Comparison of ENCODE assay signal across 8 cellular contexts in genomic region chr22:40044870-40045834, GRCh38. TPM values are rescaled to one million over a fixed set of nuclear protein-coding genes. Genes with fewer than 3 reads are reported as not detected.
DNase-seq lines count a peak whose midpoint lies in the region; ATAC-seq, FAIRE-seq and TF ChIP-seq lines count a peak whose summit lies in the region.

No MANE protein-coding gene starts in this region.

- DNase-seq in T-helper 9 cell: peak; percentile 72
- DNase-seq in K562 (ENCODE audit: extremely low read depth in 1 of 4, low spot score in 3 of 4): peak; percentile 55 to 79 (median 70)
- peak; percentile 87 to 88 (median 88) for DNase-seq in immature natural killer cell
- DNase-seq in spleen: peak; percentile 97
- DNase-seq in DMS79 (lab: John Stamatoyannopoulos, UW): no peak

- H4K20me1 ChIP-seq in BLaER1 (peaks cover 48% of the 10 kb centered on the region), K562 (replicated peaks; ENCODE audit: control insufficient read depth, insufficient read depth, low read length) (no peaks in the 10 kb centered on the region)

- WGBS in K562 (ENCODE audit: insufficient coverage, low coverage, missing lambda C conversion rate): under 1% methylated on average over 19 of the region's 138 CpGs
- 0 to 1% (median 1%) methylated on average over 40 to 138 of the region's 138 CpGs for WGBS in spleen, 5 donors

- H3K4me2 ChIP-seq in BLaER1: peak overlapping the region; percentile 98
- peak overlapping the region; percentile 86 for H3K4me2 ChIP-seq in K562 (ENCODE audit: insufficient read depth, low read length)

- peak overlapping the region; percentile 86 for H2AFZ ChIP-seq in K562 (ENCODE audit: low read depth, low read length)

- peak overlapping the region; percentile 91 for H3K27ac ChIP-seq in BLaER1
- H3K27ac ChIP-seq in K562 (ENCODE audit: extremely low read depth, low read depth, low read length): peak overlapping the region; percentile 70
- H3K27ac ChIP-seq in spleen: peak overlapping the region; percentile 97 to 100 (median 98)

- peaks cover 44 to 55% of the 10 kb centered on the region in 2 donors for H3K4me1 Mint-ChIP-seq in immature natural killer cell

- peaks cover 5% of the 10 kb centered on the region for H3K9me1 ChIP-seq in K562 (ENCODE audit: control insufficient read depth, insufficient read depth, low read length)

- no TSS peak for BruUV-seq in K562 (replicated peaks; lab: Mats Ljungman, UMichigan)

- TF ChIP-seq EP300 in K562 (IDR thresholded peaks at IDR 0.05; ENCODE audit: low read length): no peak

- peaks cover 16% of the 10 kb centered on the region; the same call in 2 of the 3 replicates for H3K79me2 ChIP-seq in K562 (ENCODE audit: control insufficient read depth, insufficient read depth, low read length)

- H3K9ac ChIP-seq in BLaER1 (peak overlapping the region; percentile 84), K562 (ENCODE audit: insufficient read depth in 1 of 2, low read depth in 2 of 2, low read length in 2 of 2) (peak overlapping the region; percentile 59 to 96)

- CTCF ChIA-PET in K562 (lab: Yijun Ruan, JAX; ENCODE audit: low intra/inter-chr PET ratio): no interaction called here

- H3K4me3 ChIP-seq in BLaER1: peak overlapping the region; percentile 86
- peak overlapping the region; percentile 52 for H3K4me3 ChIP-seq in K562
- H3K4me3 ChIP-seq in spleen: peak overlapping the region; percentile 75 to 89 (median 86)

- FAIRE-seq in K562 (lab: Jason Lieb, UNC): no peak

- intact Hi-C loops in K562 (cut with micrococcal nuclease) (loop anchor here (5.0 kb wide), 3 partner anchors 132 to 302 kb away; partner anchors contain the start of genes ADSL and TNRC6B), spleen (cut with DNase I; ENCODE audit: low total_unique reads) (loop anchor here (5.0 to 10.0 kb wide), 2 partner anchors 132 to 300 kb away; partner anchors contain the start of genes ADSL and TNRC6B)

- peak overlapping the region; percentile 98 to 100 (median 100) for H3K27ac Mint-ChIP-seq in immature natural killer cell

- TF ChIP-seq RAD21 in K562 (CRISPR knock-in tag; conservative IDR thresholded peaks at IDR 0.05 in 1 of 2, IDR thresholded peaks at IDR 0.05 in 1 of 2): no peak

- POLR2A ChIA-PET in K562 (lab: Yijun Ruan, JAX): interaction anchor here (0.6 to 2.4 kb wide), 15 partner anchors 9 to 726 kb away, joined by 3 to 25 read pairs (median 4); partner anchors contain the start of genes ADSL, ATF4, RPL3 and RPS19BP1

- H3K27me3 ChIP-seq in BLaER1 (no peaks in the 10 kb centered on the region), K562 (ENCODE audit: control insufficient read depth in 2 of 2, insufficient read depth in 2 of 2, low read length in 2 of 2) (no peaks in the 10 kb centered on the region), spleen (replicated peaks in 1 of 7) (peaks cover 0 to 6% (median 0%) of the 10 kb centered on the region in 7 donors)

- peak overlapping the region; percentile 93 to 99 (median 98) for H3K4me3 Mint-ChIP-seq in immature natural killer cell

- ATAC-seq in GM19324 (IDR thresholded peaks at IDR 0.05; ENCODE audit: low FRiP score, unreplicated experiment) (peak; percentile 28), HG03571 (IDR thresholded peaks at IDR 0.05; ENCODE audit: unreplicated experiment) (peak; percentile 13), K562 (peak; percentile 24)

- no peaks in the 10 kb centered on the region for H3K36me3 Mint-ChIP-seq in immature natural killer cell

- TF ChIP-seq POLR2A in K562 (conservative IDR thresholded peaks at IDR 0.05) (peak; percentile 15; the same call in 1 of the 2 replicates), spleen (IDR thresholded peaks at IDR 0.05) (peak in 1 of 3 donors; percentile 9)

- H3K36me3 ChIP-seq in BLaER1: no peaks in the 10 kb centered on the region
- H3K36me3 ChIP-seq in K562 (ENCODE audit: control insufficient read depth, insufficient read depth, low read length): no peaks in the 10 kb centered on the region
- no peaks in the 10 kb centered on the region for H3K36me3 ChIP-seq in spleen

- TF ChIP-seq CTCF in K562 (IDR thresholded peaks at IDR 0.05 in 2 of 3, conservative IDR thresholded peaks at IDR 0.05 in 1 of 3; ENCODE audit: insufficient read depth in 2 of 3, low read depth in 1 of 3, low read length in 3 of 3) (no peak), spleen (IDR thresholded peaks at IDR 0.05 in 8 of 11, conservative IDR thresholded peaks at IDR 0.05 in 3 of 11) (no peak)

- in situ Hi-C loops in K562 (cut with MboI): loop anchor here (5.0 to 10.0 kb wide), 2 partner anchors 140 to 307 kb away; no protein-coding TSS in a partner anchor

- peaks cover 12 to 19% (median 13%) of the 10 kb centered on the region in 3 donors for H3K27me3 Mint-ChIP-seq in immature natural killer cell (ENCODE audit: low read depth in 3 of 3)

- H3K4me1 ChIP-seq in BLaER1 (peaks cover 82% of the 10 kb centered on the region), K562 (replicated peaks in 1 of 2; ENCODE audit: control insufficient read depth in 2 of 2, insufficient read depth in 2 of 2, low read length in 2 of 2) (peaks cover 12 to 38% of the 10 kb centered on the region in 2 experiments), spleen (peaks cover 35 to 83% (median 62%) of the 10 kb centered on the region in 6 donors)

- H3K9me3 ChIP-seq in BLaER1 (no peaks in the 10 kb centered on the region), K562 (replicated peaks; ENCODE audit: control insufficient read depth, insufficient read depth, low read depth, low read length) (no peaks in the 10 kb centered on the region), spleen (no peaks in the 10 kb centered on the region)

- no peaks in the 10 kb centered on the region for H3K9me3 Mint-ChIP-seq in immature natural killer cell

TF ChIP-seq in K562, 482 proteins besides CTCF, POLR2A, EP300 and RAD21 (continues in another document):
- 0 out of 2 replicates have a peak, but pooled peaks have one; percentile 47 for TF ChIP-seq ETS1 (conservative IDR thresholded peaks at IDR 0.05; ENCODE audit: control insufficient read depth, low read depth, low read length)
- peak; percentile 41; the same call in 1 of the 2 replicates for TF ChIP-seq CTBP1 (IDR thresholded peaks at IDR 0.05; ENCODE audit: borderline replicate concordance)
- 0 out of 2 replicates have a peak, but pooled peaks have one; percentile 7 for TF ChIP-seq BHLHE40 (IDR thresholded peaks at IDR 0.05; ENCODE audit: low read length)
- 0 out of 2 replicates have a peak, but pooled peaks have one; percentile 36 for TF ChIP-seq ETV1 (tag; conservative IDR thresholded peaks at IDR 0.05; ENCODE audit: low read depth)
- TF ChIP-seq ZNF140 (CRISPR knock-in tag; IDR thresholded peaks at IDR 0.05): no peak
- TF ChIP-seq HDAC1 (IDR thresholded peaks at IDR 0.05): peak in 1 of 2 experiments; percentile 47; a peak in 2 of 4 replicates
- TF ChIP-seq ZNF395 (CRISPR knock-in tag; IDR thresholded peaks at IDR 0.05): peak; percentile 43; the same call in 1 of the 2 replicates
- TF ChIP-seq SAP30 (IDR thresholded peaks at IDR 0.05; ENCODE audit: borderline replicate concordance, insufficient read depth, low read depth, low read length, poor library complexity, severe bottlenecking): peak; percentile 72
- TF ChIP-seq TAF1 (IDR thresholded peaks at IDR 0.05; ENCODE audit: control insufficient read depth, extremely low read depth, insufficient read depth, low read length, severe bottlenecking): peak; percentile 19

RNA-seq across cellular contexts. Expression of gene FAM83F, which starts 50.4 kb away (rescaled TPM):
- 0.04 and 0.25 TPM in 2 replicates for total RNA-seq in K562 (2011; cell fraction: chromatin; rRNA removed; ENCODE audit: low replicate concordance)
- under 0.01 and 0.17 TPM in 2 replicates for total RNA-seq in K562 (2011; cell fraction: nucleolus; rRNA removed)
- 0.07 and 0.15 TPM in 2 replicates for total RNA-seq in K562 (2011; cell fraction: nucleoplasm; rRNA removed)
- total RNA-seq in K562 (2014; rRNA removed) (0.04 and 0.05 TPM in 2 replicates), K562 (2014; rRNA removed; fragmentation: Illumina TruSeq; extraction: Trizol) (0.03 and 0.04 TPM in 2 replicates), K562 (2015; rRNA removed; fragmentation: Illumina TruSeq; extraction: Trizol) (under 0.01 and 0.04 TPM in 2 replicates), K562 (2021) (0.07 and 0.13 TPM in 2 replicates), spleen (under 1 TPM in 6 of 7 donors, not detected in 1; 0.06 to 0.28 (median 0.18) TPM)
- polyA plus RNA-seq in K562 (2011; rRNA removed) (0.03 and 0.10 TPM in 2 replicates), K562 (2014; fragmentation: Illumina TruSeq; extraction: Trizol) (0.03 TPM in 1 of 2 replicates, not detected in the other), K562 (2014; fragmentation: Nextera tagmentation; extraction: Ambion mirVana) (under 1 TPM in 1 of 2 experiments, not detected in 1; 0.01 TPM), K562 (2014; rRNA removed) (0.04 and 0.05 TPM in 2 replicates), immature natural killer cell (not detected), spleen (under 1 TPM in 2 of 3 donors, not detected in 1; 0.02 to 0.13 TPM)
- polyA plus RNA-seq in K562 (2011; cell fraction: cytosol; rRNA removed): 0.01 and 0.03 TPM in 2 replicates
- 0.03 and 0.18 TPM in 2 replicates for polyA plus RNA-seq in K562 (2011; cell fraction: nucleus; rRNA removed)
- 0.01 and 0.07 TPM in 2 replicates for polyA plus RNA-seq in K562 (2012)
- polyA minus RNA-seq in K562 (2011; rRNA and poly(A)+ RNA removed): 0.06 and 0.07 TPM in 2 replicates
- polyA minus RNA-seq in K562 (2011; cell fraction: cytosol; rRNA and poly(A)+ RNA removed): not detected in 2 replicates
- 0.11 and 0.67 TPM in 2 replicates for polyA minus RNA-seq in K562 (2011; cell fraction: nucleus; rRNA and poly(A)+ RNA removed)
